In genomic region chr10:95907454-95908253, GRCh38 we compare ENCODE assay signal across 8 cellular contexts. TPM values are rescaled to one million over a fixed set of nuclear protein-coding genes. Genes with fewer than 3 reads are reported as not detected.
DNase-seq lines count a peak whose midpoint lies in the region; ATAC-seq and TF ChIP-seq lines count a peak whose summit lies in the region.

A gene with protein sequence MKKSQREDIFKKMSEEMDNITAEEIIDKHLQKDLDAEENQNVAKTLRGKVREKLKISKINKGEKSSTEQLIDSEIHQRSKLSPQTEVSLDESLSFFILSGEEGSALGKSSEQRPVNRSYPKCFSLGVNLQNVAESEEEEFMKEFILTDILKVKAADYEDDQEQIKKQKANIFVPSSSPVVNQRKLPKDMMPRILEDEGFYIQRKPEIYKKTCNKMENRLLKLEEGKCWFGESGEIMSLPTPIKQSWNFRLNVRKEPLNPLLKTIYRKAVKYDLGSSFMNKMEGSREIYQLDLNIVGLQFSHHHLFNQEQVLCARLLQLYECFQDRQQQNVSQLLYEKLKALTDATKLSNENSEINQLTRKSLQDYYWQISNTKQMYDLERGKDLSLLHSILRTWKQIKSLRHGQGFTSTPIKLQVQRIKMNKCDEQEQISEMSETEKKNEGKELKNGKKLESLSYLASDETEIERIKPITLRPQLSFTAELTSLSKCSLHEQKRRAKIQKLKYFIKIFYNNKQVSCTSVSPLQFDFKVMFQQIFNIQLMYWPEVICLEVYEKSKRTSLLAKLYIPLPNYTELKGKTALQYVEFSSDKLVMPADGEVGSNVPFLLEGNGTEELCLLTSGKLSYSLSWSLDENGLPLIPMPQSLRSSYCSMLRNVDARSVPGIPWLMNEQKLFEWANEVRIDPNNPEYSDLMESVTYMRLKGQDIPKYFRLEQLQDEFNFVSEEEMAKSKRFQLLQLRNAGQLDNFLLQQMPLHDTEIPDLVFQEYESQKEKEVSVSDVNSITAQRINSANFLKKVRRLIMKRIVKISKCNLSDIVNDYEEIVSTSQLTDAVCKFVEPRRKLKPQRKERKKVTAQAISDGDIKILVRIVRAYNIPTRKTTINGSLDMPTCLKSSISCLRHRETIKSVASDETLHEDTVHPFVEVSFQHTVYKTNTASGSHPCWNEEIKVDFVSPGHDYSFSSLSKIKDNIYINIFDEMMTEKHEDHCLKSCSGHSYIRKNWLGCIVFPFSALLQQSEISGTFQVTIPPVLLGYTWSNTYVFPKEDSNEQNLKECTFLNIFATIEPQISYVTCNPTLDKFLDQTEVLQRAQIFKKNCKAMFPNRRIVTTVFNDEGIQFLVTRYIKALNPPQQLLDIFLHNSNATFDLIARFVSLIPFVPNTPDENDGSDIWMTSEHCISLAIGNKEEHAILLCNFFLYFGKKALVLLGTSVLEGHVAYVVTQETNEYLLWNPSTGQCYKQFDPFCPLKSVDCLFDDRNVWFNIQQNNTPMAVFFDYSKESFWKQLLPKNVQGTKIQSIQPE (N-terminal part only) (plus strand): TSS chr10:95907975. CDS start chr10:95911324, 3,349 bp downstream.

- peak within 1 kb of the TSS; percentile 90 for H3K9ac ChIP-seq in NT2/D1 (ENCODE audit: insufficient read length, low read depth)

- peaks cover 2% of the 10 kb centered on the region for H3K27me3 Mint-ChIP-seq in Caco-2 (ENCODE audit: insufficient read depth, unreplicated experiment)

- ATAC-seq in GM19438 (IDR thresholded peaks at IDR 0.05; ENCODE audit: low read depth, unreplicated experiment) (peak; percentile 89), HG03571 (IDR thresholded peaks at IDR 0.05; ENCODE audit: unreplicated experiment) (peak; percentile 85), mucosa of descending colon (peak; percentile 96)

- H3K9me3 ChIP-seq in Caco-2 (no peaks in the 10 kb centered on the region), NT2/D1 (ENCODE audit: insufficient read depth, low read length) (no peaks in the 10 kb centered on the region), mucosa of descending colon (no peaks in the 10 kb centered on the region)

- H3K4me3 ChIP-seq in Caco-2 (ENCODE audit: low read depth, low read length) (peak within 1 kb of the TSS; percentile 62), NT2/D1 (ENCODE audit: insufficient read length, low read depth) (peak within 1 kb of the TSS; percentile 81), mucosa of descending colon (peak within 1 kb of the TSS; percentile 39)

- peak within 1 kb of the TSS; percentile 94 for H3K27ac Mint-ChIP-seq in Caco-2 (ENCODE audit: unreplicated experiment)

- CTCF ChIA-PET in Caco-2 (lab: Charles Lee), result interaction anchor here (0.5 to 2.1 kb wide), 6 partner anchors 42 to 1353 kb away, joined by 3 to 31 read pairs (median 4); partner anchors contain the start of gene TCTN3

- DNase-seq in Caco-2, result peak; percentile 83 to 90
- peak; percentile 69 for DNase-seq in NT2/D1 (ENCODE audit: low read depth, low spot score)
- peak; percentile 67 for DNase-seq in activated T-cell treated with anti-CD3 and anti-CD28 coated beads for 24 hours (ENCODE audit: low read depth)
- DNase-seq in epithelial cell of prostate (ENCODE audit: low read depth, low spot score), result peak; percentile 22
- DNase-seq in mucosa of descending colon, result peak; percentile 85
- peak; percentile 59 for DNase-seq in stimulated activated CD8-positive, alpha-beta memory T cell treated with anti-CD3 and anti-CD28 coated beads, Interleukin-4, amount 100 ng/mL, for 24 hours (ENCODE audit: low read depth)

- peaks cover 7% of the 10 kb centered on the region for H3K4me1 Mint-ChIP-seq in Caco-2 (ENCODE audit: low read depth, unreplicated experiment)

- H3K36me3 ChIP-seq in Caco-2 (ENCODE audit: control insufficient read depth, insufficient read depth, low read length), result no peaks in the 10 kb centered on the region
- H3K36me3 ChIP-seq in NT2/D1 (ENCODE audit: insufficient read depth, insufficient read length, low read length), result peaks cover 30% of the 10 kb centered on the region
- no peaks in the 10 kb centered on the region for H3K36me3 ChIP-seq in mucosa of descending colon (ENCODE audit: low read depth)

- intact Hi-C loops in Caco-2 (cut with micrococcal nuclease; ENCODE audit: unreplicated experiment) (loop anchor here (1.0 to 5.0 kb wide), 2 partner anchors 41 to 215 kb away; partner anchors contain the start of gene TCTN3), mucosa of descending colon (cut with DNase I, micrococcal nuclease) (no loop called here)

- peaks cover 9% of the 10 kb centered on the region for H3K36me3 Mint-ChIP-seq in Caco-2 (ENCODE audit: insufficient read depth, unreplicated experiment)

- BruUV-seq in Caco-2 (replicated peaks; lab: Mats Ljungman, UMichigan), result TSS peak; percentile 22

- TF ChIP-seq CTCF in Caco-2 (IDR thresholded peaks at IDR 0.05; ENCODE audit: insufficient read depth in 1 of 2, low read depth in 1 of 2, low read length in 1 of 2, severe bottlenecking in 1 of 2, unreplicated experiment in 1 of 2), result peak in 1 of 2 experiments; percentile 27
- TF ChIP-seq CTCF in mucosa of descending colon (IDR thresholded peaks at IDR 0.05), result no peak

- H3K27ac ChIP-seq in epithelial cell of prostate, result peak within 1 kb of the TSS; percentile 47

- H3K9me3 Mint-ChIP-seq in Caco-2 (ENCODE audit: unreplicated experiment), result no peaks in the 10 kb centered on the region

- POLR2A ChIA-PET in Caco-2 (lab: Charles Lee), result interaction anchor here (0.6 kb wide), 2 partner anchors 223 to 1418 kb away, joined by 3 to 9 read pairs; partner anchors contain the start of gene ZNF518A

- H3K4me1 ChIP-seq in Caco-2 (no peaks in the 10 kb centered on the region), NT2/D1 (ENCODE audit: insufficient read depth, insufficient read length) (no peaks in the 10 kb centered on the region), mucosa of descending colon (ENCODE audit: low read depth) (no peaks in the 10 kb centered on the region)

- peak within 1 kb of the TSS; percentile 91 for H3K4me3 Mint-ChIP-seq in Caco-2 (ENCODE audit: unreplicated experiment)

- H3K27me3 ChIP-seq in Caco-2 (replicated peaks; ENCODE audit: control insufficient read depth, insufficient read depth, low read length), result no peaks in the 10 kb centered on the region
- H3K27me3 ChIP-seq in NT2/D1 (ENCODE audit: insufficient read depth, insufficient read length), result no peaks in the 10 kb centered on the region

RNA-seq across cellular contexts. Expression of the gene that starts here (rescaled TPM):
- total RNA-seq in Caco-2 (2022) (0.39 and 0.77 TPM in 2 replicates), mucosa of descending colon (1 to 10 TPM in 1 of 3 donors, under 1 TPM in 2; 0.41 to 1.7 (median 0.75) TPM)

Comparison
In these comparisons a context has a peak if more than half of its experiments do, and no peak if none do; other contexts are left out.
1. Peak in every context shown above with its lines: DNase-seq, ATAC-seq, H3K4me3 ChIP-seq and H3K27ac ChIP-seq.
2. Peak in DNase-seq and H3K4me3 ChIP-seq in Caco-2; RNA of the gene not detected or under 1 TPM.
3. DNase-seq: peak in every context shown above with its lines; median percentile 86 in Caco-2; 85 in mucosa of descending colon; 69 in NT2/D1; 67 in activated T-cell treated with anti-CD3 and anti-CD28 coated beads for 24 hours; 59 in stimulated activated CD8-positive, alpha-beta memory T cell treated with anti-CD3 and anti-CD28 coated beads, Interleukin-4, amount 100 ng/mL, for 24 hours; 22 in epithelial cell of prostate.